ENCODE assay signal across 26 cellular contexts in genomic region chr6:43880236-43881120, GRCh38.
"Had no signal": no experiment of that assay in that cellular context is flagged by ENCODE, and none has a peak within 500 bp of the region (broad histone marks: within the 10 kb centered on the region; RNA-seq: fewer than 3 reads in every experiment).

No MANE protein-coding gene starts in this region.

- H3K9me3 ChIP-seq: ascending aorta had no signal

- H3K4me3 ChIP-seq: ascending aorta, PC-9 had no signal

- H3K4me2 ChIP-seq: PC-9 had no signal

- ATAC-seq: activated CD8-positive, alpha-beta T cell treated with anti-CD3 and anti-CD28 coated beads, Interleukin-2, amount 10 ng/mL, durations not matched to agents 7 days and 5 days had no signal

- H2AFZ ChIP-seq: PC-9 had no signal

- H3K27me3 ChIP-seq: ascending aorta had no signal

- H3K27me3 Mint-ChIP-seq: activated CD4-positive, alpha-beta T cell treated with anti-CD3 and anti-CD28 coated beads, Interleukin-2, amount 10 ng/mL, durations not matched to agents 24 days and 14 days; activated naive CD4-positive, alpha-beta T cell treated with anti-CD3 and anti-CD28 coated beads, Interleukin-2, amount 50 U/mL, for 24 hours; activated naive CD8-positive, alpha-beta T cell treated with anti-CD3 and anti-CD28 coated beads, Interleukin-2, amount 10 ng/mL, durations not matched to agents 7 days and 5 days; activated T-cell treated with anti-CD3 and anti-CD28 coated beads, Interleukin-2, amount 50 U/mL, for 24 hours had no signal

- H3K27ac Mint-ChIP-seq: activated CD4-positive, alpha-beta T cell treated with anti-CD3 and anti-CD28 coated beads, Interleukin-2, amount 10 ng/mL, durations not matched to agents 24 days and 14 days; activated CD8-positive, alpha-beta T cell treated with anti-CD3 and anti-CD28 coated beads, Interleukin-2, amount 10 ng/mL, durations not matched to agents 7 days and 5 days; activated naive CD4-positive, alpha-beta T cell treated with anti-CD3 and anti-CD28 coated beads, Interleukin-2, amount 50 U/mL, for 24 hours; activated naive CD8-positive, alpha-beta T cell treated with anti-CD3 and anti-CD28 coated beads, Interleukin-2, amount 10 ng/mL, durations not matched to agents 7 days and 5 days; activated T-cell treated with anti-CD3 and anti-CD28 coated beads, Interleukin-2, amount 50 U/mL, for 24 hours; activated T-helper 2 cell treated with anti-CD3 and anti-CD28 coated beads, Interferon-gamma antibody, Interleukin-2, Interleukin-4, amounts not matched to agents 10 μg/mL and 5 μg/mL and 100 μg/mL, durations not matched to agents 14 hours and 24 hours and 36 hours had no signal

- H3K27ac ChIP-seq: ascending aorta, PC-9 had no signal

- DNase-seq: activated CD4-positive, alpha-beta T cell treated with anti-CD3 and anti-CD28 coated beads, Interleukin-2, amount 10 ng/mL, durations not matched to agents 24 days and 14 days; activated CD4-positive, alpha-beta T cell treated with anti-CD3 and anti-CD28 coated beads, Interleukin-2, amount 50 U/mL, for 4 hours; activated CD8-positive, alpha-beta T cell treated with anti-CD3 and anti-CD28 coated beads, Interleukin-2, amount 10 ng/mL, durations not matched to agents 7 days and 5 days; activated gamma-delta T cell; activated naive CD4-positive, alpha-beta T cell treated with Interleukin-2 at 50 U/mL for 16 hours; activated naive CD8-positive, alpha-beta T cell treated with anti-CD3 and anti-CD28 coated beads, Interleukin-2, amount 10 ng/mL, durations not matched to agents 7 days and 5 days; activated T-cell treated with anti-CD3 and anti-CD28 coated beads, Interleukin-2, amount 50 U/mL, for 24 hours; amygdala; central memory CD4-positive, alpha-beta T cell; MM.1S; MV-4-11; NCI-H1092; NCI-H1436 treated with DMSO at 0.1 percent for 48 hours; NCI-H1694 treated with DMSO at 0.1 percent for 48 hours; NCI-H2029; NCI-H2171 treated with DMSO at 0.1 percent for 48 hours; NCI-H2227 treated with DMSO at 0.1 percent for 48 hours; NCI-H446; NCI-H510A treated with DMSO at 0.1 percent for 48 hours; NCI-H526 treated with DMSO at 0.1 percent for 48 hours; NCI-H774; PC-9; Right ventricle myocardium superior had no signal

- H3K4me1 ChIP-seq: ascending aorta had no signal

- H3K4me3 Mint-ChIP-seq: activated CD4-positive, alpha-beta T cell treated with anti-CD3 and anti-CD28 coated beads, Interleukin-2, amount 10 ng/mL, durations not matched to agents 24 days and 14 days; activated CD8-positive, alpha-beta T cell treated with anti-CD3 and anti-CD28 coated beads, Interleukin-2, amount 10 ng/mL, durations not matched to agents 7 days and 5 days; activated naive CD4-positive, alpha-beta T cell treated with anti-CD3 and anti-CD28 coated beads, Interleukin-2, amount 50 U/mL, for 24 hours; activated naive CD8-positive, alpha-beta T cell treated with anti-CD3 and anti-CD28 coated beads, Interleukin-2, amount 10 ng/mL, durations not matched to agents 7 days and 5 days; activated T-cell treated with anti-CD3 and anti-CD28 coated beads, Interleukin-2, amount 50 U/mL, for 24 hours had no signal

- H3K36me3 ChIP-seq: ascending aorta had no signal

- H3K36me3 Mint-ChIP-seq: activated naive CD4-positive, alpha-beta T cell treated with anti-CD3 and anti-CD28 coated beads, Interleukin-2, amount 50 U/mL, for 24 hours; activated naive CD8-positive, alpha-beta T cell treated with anti-CD3 and anti-CD28 coated beads, Interleukin-2, amount 10 ng/mL, durations not matched to agents 7 days and 5 days had no signal

- H3K9me3 Mint-ChIP-seq: activated CD4-positive, alpha-beta T cell treated with anti-CD3 and anti-CD28 coated beads, Interleukin-2, amount 10 ng/mL, durations not matched to agents 24 days and 14 days; activated naive CD4-positive, alpha-beta T cell treated with anti-CD3 and anti-CD28 coated beads, Interleukin-2, amount 50 U/mL, for 24 hours; activated naive CD8-positive, alpha-beta T cell treated with anti-CD3 and anti-CD28 coated beads, Interleukin-2, amount 10 ng/mL, durations not matched to agents 7 days and 5 days; activated T-cell treated with anti-CD3 and anti-CD28 coated beads, Interleukin-2, amount 50 U/mL, for 24 hours; activated T-helper 2 cell treated with anti-CD3 and anti-CD28 coated beads, Interferon-gamma antibody, Interleukin-2, Interleukin-4, amounts not matched to agents 10 μg/mL and 5 μg/mL and 100 μg/mL, durations not matched to agents 14 hours and 24 hours and 36 hours had no signal

- H3K4me1 Mint-ChIP-seq: activated CD4-positive, alpha-beta T cell treated with anti-CD3 and anti-CD28 coated beads, Interleukin-2, amount 10 ng/mL, durations not matched to agents 24 days and 14 days; activated naive CD4-positive, alpha-beta T cell treated with anti-CD3 and anti-CD28 coated beads, Interleukin-2, amount 50 U/mL, for 24 hours; activated naive CD8-positive, alpha-beta T cell treated with anti-CD3 and anti-CD28 coated beads, Interleukin-2, amount 10 ng/mL, durations not matched to agents 7 days and 5 days had no signal
